11 cellular contexts compared by ENCODE assay signal in the genomic region with DNA sequence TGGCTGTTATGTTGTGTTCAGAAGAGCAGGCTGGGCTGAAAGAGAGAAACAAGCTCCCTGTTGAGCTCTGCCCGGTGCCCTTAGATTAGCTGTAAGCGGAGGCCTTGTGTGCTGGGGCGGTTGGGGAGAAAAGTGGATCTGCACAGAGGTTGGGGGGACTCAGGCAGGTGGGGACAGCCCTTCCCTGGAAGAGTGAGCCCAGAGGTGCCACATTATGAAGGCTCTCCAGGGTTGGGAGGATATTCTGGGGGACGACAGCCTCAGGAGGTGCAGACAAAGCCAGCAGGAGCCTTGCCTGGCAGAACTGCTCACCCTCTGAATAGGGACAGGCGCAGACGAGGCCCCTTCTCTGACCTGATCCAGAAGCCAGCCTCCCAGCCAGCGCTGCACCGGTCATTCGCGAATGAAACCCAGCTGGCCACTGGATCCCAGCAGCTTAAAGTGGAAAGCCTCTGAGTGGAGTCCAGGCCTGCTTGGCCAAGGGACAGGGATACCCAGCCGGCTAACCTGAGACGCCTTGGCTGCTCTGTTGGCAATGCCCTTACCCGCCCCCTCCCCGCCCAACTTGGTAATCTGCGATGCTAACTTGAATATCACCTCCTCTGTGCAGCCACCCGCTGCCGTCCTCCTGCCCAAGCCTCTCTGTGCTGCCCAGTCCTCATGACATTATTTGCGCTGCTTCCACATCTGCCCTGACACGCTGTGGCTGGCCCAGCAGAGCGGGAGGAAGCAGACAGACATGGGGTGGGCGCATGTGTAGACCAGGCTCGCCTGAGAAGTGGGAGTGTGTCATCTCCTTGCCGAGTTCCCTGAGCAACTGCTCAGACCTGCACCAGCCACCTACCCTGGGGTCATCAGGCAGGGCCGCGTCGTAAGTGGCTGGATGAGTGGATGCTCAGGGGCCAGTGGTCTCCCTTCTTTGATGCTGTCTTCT. TPM values are rescaled to one million over a fixed set of nuclear protein-coding genes. Genes with fewer than 3 reads are reported as not detected.
DNase-seq lines count a peak whose midpoint lies in the region; ATAC-seq and TF ChIP-seq lines count a peak whose summit lies in the region.
"Had no signal": no experiment of that assay in that cellular context is flagged by ENCODE, and none has a peak within 500 bp of the region (broad histone marks: within the 10 kb centered on the region; RNA-seq: fewer than 3 reads in every experiment).

No MANE protein-coding gene starts in this region.

- H3K9me3 ChIP-seq in upper lobe of right lung, result no peaks in the 10 kb centered on the region
- H3K9me3 ChIP-seq: colonic mucosa, ovary had no signal

- H2BK15ac ChIP-seq in mesendoderm (replicated peaks; ENCODE audit: low read depth), result no peak overlapping the region

- no peaks in the 10 kb centered on the region for H3K79me2 ChIP-seq in mesendoderm (ENCODE audit: control insufficient read depth, insufficient read depth, low read length)

- TF ChIP-seq CTCF in upper lobe of right lung (IDR thresholded peaks at IDR 0.05), result no peak

- peaks cover 2% of the 10 kb centered on the region for H3K4me1 ChIP-seq in mesendoderm (ENCODE audit: control insufficient read depth, low read depth, low read length)
- peaks cover 25% of the 10 kb centered on the region for H3K4me1 ChIP-seq in upper lobe of right lung

- H3K56ac ChIP-seq in mesendoderm (ENCODE audit: low read length), result no peak overlapping the region

- H3K9ac ChIP-seq in mesendoderm (ENCODE audit: low read length), result no peak overlapping the region

- no peak overlapping the region for H4K8ac ChIP-seq in mesendoderm (ENCODE audit: low read depth, low read length)

- H3K23ac ChIP-seq in mesendoderm (ENCODE audit: low read length), result no peak overlapping the region

- no peaks in the 10 kb centered on the region for H3K79me1 ChIP-seq in mesendoderm (ENCODE audit: low read length)

- no peaks in the 10 kb centered on the region for H3K27me3 ChIP-seq in mesendoderm (ENCODE audit: insufficient read depth, low read length, poor library complexity)
- no peaks in the 10 kb centered on the region for H3K27me3 ChIP-seq in upper lobe of right lung
- H3K27me3 ChIP-seq: colonic mucosa, ovary had no signal

- H3K27ac ChIP-seq in caudate nucleus (ENCODE audit: low read depth, low read length) (peak overlapping the region; percentile 98), mesendoderm (ENCODE audit: low read depth, low read length) (no peak overlapping the region), upper lobe of right lung (peak overlapping the region; percentile 42)
- H3K27ac ChIP-seq: colonic mucosa, ovary had no signal

- peaks cover 62% of the 10 kb centered on the region for H3K4me1 Mint-ChIP-seq in activated naive CD4-positive, alpha-beta T cell treated with anti-CD3 and anti-CD28 coated beads, Interleukin-2, amount 50 U/mL, for 24 hours

- no peak overlapping the region for H2AK5ac ChIP-seq in mesendoderm (ENCODE audit: low read length)

- peak overlapping the region; percentile 8 for H3K27ac Mint-ChIP-seq in activated naive CD4-positive, alpha-beta T cell treated with anti-CD3 and anti-CD28 coated beads, Interleukin-2, amount 50 U/mL, for 24 hours

- no peak overlapping the region for H3K4ac ChIP-seq in mesendoderm (ENCODE audit: low read depth, low read length)

- no peak overlapping the region for H4K5ac ChIP-seq in mesendoderm (ENCODE audit: low read length)

- no peak overlapping the region for H2BK120ac ChIP-seq in mesendoderm (ENCODE audit: low read depth, low read length)

- H3K36me3 Mint-ChIP-seq in activated naive CD4-positive, alpha-beta T cell treated with anti-CD3 and anti-CD28 coated beads, Interleukin-2, amount 50 U/mL, for 24 hours, result no peaks in the 10 kb centered on the region

- no peak overlapping the region for H3K4me2 ChIP-seq in mesendoderm (ENCODE audit: low read length)

- intact Hi-C loops in upper lobe of right lung (cut with DNase I), result no loop called here

- no peak overlapping the region for H3K18ac ChIP-seq in mesendoderm (ENCODE audit: low read length)

- no CpG with 5 or more reads among the region's 26 CpGs for WGBS in mesendoderm (ENCODE audit: extremely low coverage, insufficient coverage, low lambda C conversion rate)

- no peaks in the 10 kb centered on the region for H3K27me3 Mint-ChIP-seq in activated naive CD4-positive, alpha-beta T cell treated with anti-CD3 and anti-CD28 coated beads, Interleukin-2, amount 50 U/mL, for 24 hours

- ATAC-seq in upper lobe of right lung, result no peak

- no peak overlapping the region for H3K4me3 Mint-ChIP-seq in activated naive CD4-positive, alpha-beta T cell treated with anti-CD3 and anti-CD28 coated beads, Interleukin-2, amount 50 U/mL, for 24 hours

- H3K4me3 ChIP-seq in mesendoderm (ENCODE audit: low read length) (no peak overlapping the region), upper lobe of right lung (no peak overlapping the region)
- H3K4me3 ChIP-seq: colonic mucosa, ovary had no signal

- no peak overlapping the region for H2BK5ac ChIP-seq in mesendoderm (ENCODE audit: low read length)

- H3K9me3 Mint-ChIP-seq in activated naive CD4-positive, alpha-beta T cell treated with anti-CD3 and anti-CD28 coated beads, Interleukin-2, amount 50 U/mL, for 24 hours, result no peaks in the 10 kb centered on the region

- H3K36me3 ChIP-seq in mesendoderm (ENCODE audit: control insufficient read depth, insufficient read depth, low read length), result no peaks in the 10 kb centered on the region
- H3K36me3 ChIP-seq in upper lobe of right lung, result no peaks in the 10 kb centered on the region
- H3K36me3 ChIP-seq: colonic mucosa, ovary had no signal

- no peak for DNase-seq in activated naive CD4-positive, alpha-beta T cell treated with anti-CD3 and anti-CD28 coated beads, Interleukin-2, amount 50 U/mL, for 16 hours
- peak in 5 of 61 donors; percentile 16 to 56 (median 24) for DNase-seq in caudate nucleus (lab: John Stamatoyannopoulos, UW)
- DNase-seq in mesendoderm, result peak; percentile 16
- DNase-seq in upper lobe of right lung, result no peak
- no peak for DNase-seq in NOMO-1 treated with dmso at 0.1 percent for 144 hours (lab: John Stamatoyannopoulos, UW; ENCODE audit: unreplicated experiment)
- DNase-seq in KG1 (lab: John Stamatoyannopoulos, UW), result no peak
- DNase-seq in NCI-H1436 treated with DMSO at 0.1 percent for 48 hours (lab: John Stamatoyannopoulos, UW), result no peak
- DNase-seq: colonic mucosa, NCI-H2171, ovary had no signal

RNA-seq across cellular contexts. Expression of gene HIP1R, which starts 5.6 kb away (rescaled TPM):
- polyA plus RNA-seq in mesendoderm (2013, experiment 1 of 2), result 4.4 TPM
- polyA plus RNA-seq in mesendoderm (2013, experiment 2 of 2), result 4.5 TPM
- 33.0 TPM for total RNA-seq in upper lobe of right lung

RNA-seq across cellular contexts. Expression of gene VPS37B, which starts 55.1 kb away (rescaled TPM):
- polyA plus RNA-seq in mesendoderm (2013, experiment 1 of 2), result 8.6 TPM
- polyA plus RNA-seq in mesendoderm (2013, experiment 2 of 2), result 8.4 TPM
- total RNA-seq in upper lobe of right lung, result 36.3 TPM
